In the genomic region with DNA sequence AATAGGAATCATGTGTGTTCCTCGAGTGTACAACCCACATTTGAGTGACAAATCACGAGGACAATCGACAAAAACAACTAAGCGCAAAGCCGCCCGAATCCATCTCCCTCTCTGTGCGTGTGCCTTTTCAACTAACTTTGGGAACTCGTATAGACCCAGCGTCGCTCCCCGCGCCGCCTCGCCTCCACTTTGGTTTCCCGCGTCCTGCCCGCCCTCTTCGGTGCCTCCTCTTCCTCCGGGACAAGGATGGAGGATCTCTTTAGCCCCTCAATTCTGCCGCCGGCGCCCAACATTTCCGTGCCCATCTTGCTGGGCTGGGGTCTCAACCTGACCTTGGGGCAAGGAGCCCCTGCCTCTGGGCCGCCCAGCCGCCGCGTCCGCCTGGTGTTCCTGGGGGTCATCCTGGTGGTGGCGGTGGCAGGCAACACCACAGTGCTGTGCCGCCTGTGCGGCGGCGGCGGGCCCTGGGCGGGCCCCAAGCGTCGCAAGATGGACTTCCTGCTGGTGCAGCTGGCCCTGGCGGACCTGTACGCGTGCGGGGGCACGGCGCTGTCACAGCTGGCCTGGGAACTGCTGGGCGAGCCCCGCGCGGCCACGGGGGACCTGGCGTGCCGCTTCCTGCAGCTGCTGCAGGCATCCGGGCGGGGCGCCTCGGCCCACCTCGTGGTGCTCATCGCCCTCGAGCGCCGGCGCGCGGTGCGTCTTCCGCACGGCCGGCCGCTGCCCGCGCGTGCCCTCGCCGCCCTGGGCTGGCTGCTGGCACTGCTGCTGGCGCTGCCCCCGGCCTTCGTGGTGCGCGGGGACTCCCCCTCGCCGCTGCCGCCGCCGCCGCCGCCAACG, we compare ENCODE assay signal across 8 cellular contexts. TPM values are rescaled to one million over a fixed set of nuclear protein-coding genes. Genes with fewer than 3 reads are reported as not detected.
DNase-seq lines count a peak whose midpoint lies in the region; ATAC-seq and TF ChIP-seq lines count a peak whose summit lies in the region.

Gene GPR150 (plus strand): TSS at position 58 of the 840 bp plus-strand sequence. CDS start 189 bp downstream, at position 247.

- ATAC-seq in GM18511 (IDR thresholded peaks at IDR 0.05; ENCODE audit: unreplicated experiment) (peak; percentile 72), HG03025 (IDR thresholded peaks at IDR 0.05; ENCODE audit: low FRiP score, unreplicated experiment) (peak; percentile 68), foreskin keratinocyte (peak; percentile 65)
- peak; percentile 81 to 83 for ATAC-seq in activated T-cell treated with anti-CD3 and anti-CD28 coated beads, Interleukin-2, amount 50 U/mL, for 72 hours (replicated peaks in 1 of 2)

- peaks cover 0 to 3% of the 10 kb centered on the region in 2 donors for H3K36me3 Mint-ChIP-seq in activated T-cell treated with anti-CD3 and anti-CD28 coated beads, Interleukin-2, amount 50 U/mL, for 72 hours (ENCODE audit: insufficient read depth in 2 of 2)
- H3K36me3 Mint-ChIP-seq in type B pancreatic cell = peaks cover 5% of the 10 kb centered on the region

- no peaks in the 10 kb centered on the region for H3K27me3 ChIP-seq in AG04450 (ENCODE audit: control insufficient read depth, insufficient read depth, low read length)
- peaks cover 18% of the 10 kb centered on the region for H3K27me3 ChIP-seq in foreskin keratinocyte

- H3K9me3 ChIP-seq in AG04450 (ENCODE audit: control insufficient read depth, insufficient read depth, low read length) = no peaks in the 10 kb centered on the region

- H3K27ac ChIP-seq in AG04450 (ENCODE audit: low read depth, low read length) (no peak within 1 kb of the TSS), foreskin keratinocyte (peak within 1 kb of the TSS; percentile 59)

- H3K9me3 Mint-ChIP-seq in activated T-cell treated with anti-CD3 and anti-CD28 coated beads, Interleukin-2, amount 50 U/mL, for 72 hours = peaks cover 0 to 2% of the 10 kb centered on the region in 2 donors
- H3K9me3 Mint-ChIP-seq in type B pancreatic cell = no peaks in the 10 kb centered on the region

- H3K4me1 ChIP-seq in foreskin keratinocyte = peaks cover 22% of the 10 kb centered on the region

- H3K4me3 Mint-ChIP-seq in activated T-cell treated with anti-CD3 and anti-CD28 coated beads, Interleukin-2, amount 50 U/mL, for 72 hours = peak within 1 kb of the TSS; percentile 92 to 95
- H3K4me3 Mint-ChIP-seq in type B pancreatic cell = peak within 1 kb of the TSS; percentile 90

- H3K27me3 Mint-ChIP-seq in activated T-cell treated with anti-CD3 and anti-CD28 coated beads, Interleukin-2, amount 50 U/mL, for 72 hours (ENCODE audit: low read depth) = no peaks in the 10 kb centered on the region
- peaks cover 65% of the 10 kb centered on the region for H3K27me3 Mint-ChIP-seq in type B pancreatic cell

- peak within 1 kb of the TSS; percentile 56 for H3K4me3 ChIP-seq in AG04450 (ENCODE audit: low read depth, low read length)

- peak within 1 kb of the TSS; percentile 91 for H3K27ac Mint-ChIP-seq in activated T-cell treated with anti-CD3 and anti-CD28 coated beads, Interleukin-2, amount 50 U/mL, for 72 hours
- H3K27ac Mint-ChIP-seq in type B pancreatic cell = peak within 1 kb of the TSS; percentile 64

- POLR2A ChIA-PET in AG04450 (lab: Yijun Ruan, JAX) = interaction anchor here (0.5 kb wide), 1 partner anchor 133 kb away, joined by 3 read pairs; no protein-coding TSS in a partner anchor

- TF ChIP-seq CTCF in AG04450 (IDR thresholded peaks at IDR 0.05; ENCODE audit: low read depth, low read length) (no peak), foreskin keratinocyte (conservative IDR thresholded peaks at IDR 0.05) (peak; percentile 21), type B pancreatic cell (conservative IDR thresholded peaks at IDR 0.05) (peak; percentile 42)

- CTCF ChIA-PET in AG04450 (lab: Charles Lee) = no interaction called here

- DNase-seq in AG04450 (ENCODE audit: low read depth, low spot score) = no peak
- peak; percentile 48 for DNase-seq in NCI-H774 (lab: John Stamatoyannopoulos, UW)
- peak; percentile 80 to 83 for DNase-seq in activated T-cell treated with anti-CD3 and anti-CD28 coated beads, Interleukin-2, amount 50 U/mL, for 72 hours
- peak in 1 of 2 donors; percentile 23 for DNase-seq in foreskin keratinocyte
- DNase-seq in occipital lobe (lab: John Stamatoyannopoulos, UW) = peak; percentile 56
- peak; percentile 72 for DNase-seq in type B pancreatic cell (ENCODE audit: extremely low spot score, unreplicated experiment)

- H3K4me1 Mint-ChIP-seq in activated T-cell treated with anti-CD3 and anti-CD28 coated beads, Interleukin-2, amount 50 U/mL, for 72 hours (ENCODE audit: low read depth) = peaks cover 47% of the 10 kb centered on the region
- H3K4me1 Mint-ChIP-seq in type B pancreatic cell (ENCODE audit: unreplicated experiment) = peaks cover 12% of the 10 kb centered on the region

RNA-seq across cellular contexts. Expression of gene GPR150, which starts in this region (rescaled TPM):
- 0.17 and 0.24 TPM in 2 replicates for polyA plus RNA-seq in AG04450 (2011; rRNA removed)
- polyA minus RNA-seq in AG04450 (2011; rRNA and poly(A)+ RNA removed) = 0.23 TPM in 1 of 2 replicates, not detected in the other
- total RNA-seq in activated T-cell treated with anti-CD3 and anti-CD28 coated beads, Interleukin-2, amount 50 U/mL, for 72 hours = 1 to 10 TPM; 1.1 to 1.7 TPM
- 0.07 TPM in 1 of 2 replicates, not detected in the other for total RNA-seq in foreskin keratinocyte
- polyA plus RNA-seq in foreskin keratinocyte = 0.14 and 0.17 TPM in 2 replicates
- not detected for total RNA-seq in occipital lobe
- not detected in 2 replicates for total RNA-seq in type B pancreatic cell (ENCODE audit: low replicate concordance)

Comparison
In these comparisons a context has a peak if more than half of its experiments do, and no peak if none do; other contexts are left out.
1. Peak in ATAC-seq and H3K27ac ChIP-seq in foreskin keratinocyte; RNA of the gene not detected or under 1 TPM.
2. Peak in DNase-seq in occipital lobe; RNA of the gene not detected or under 1 TPM.
3. Peak in DNase-seq in type B pancreatic cell; RNA of the gene not detected or under 1 TPM.